Comparison of ENCODE assay signal across 8 cellular contexts in genomic region chr3:16600771-16601538, GRCh38. TPM values are rescaled to one million over a fixed set of nuclear protein-coding genes. Genes with fewer than 3 reads are reported as not detected.
DNase-seq lines count a peak whose midpoint lies in the region; ATAC-seq and TF ChIP-seq lines count a peak whose summit lies in the region.

No MANE protein-coding gene starts in this region.

- H3K9me3 ChIP-seq in AG04450 (ENCODE audit: control insufficient read depth, insufficient read depth, low read length) = peaks cover 9% of the 10 kb centered on the region; the same call in 1 of the 2 replicates

- no peaks in the 10 kb centered on the region for H3K27me3 ChIP-seq in AG04450 (ENCODE audit: control insufficient read depth, insufficient read depth, low read length)

- TF ChIP-seq CTCF in AG04450 (IDR thresholded peaks at IDR 0.05; ENCODE audit: low read depth, low read length) = peak; percentile 83

- CTCF ChIA-PET in AG04450 (lab: Charles Lee) = interaction anchor here (0.5 to 6.4 kb wide), 42 partner anchors 8 to 1844 kb away, joined by 3 to 74 read pairs (median 4); partner anchors contain the start of gene PLCL2

- H3K27ac ChIP-seq in AG04450 (ENCODE audit: low read depth, low read length) = no peak overlapping the region

- POLR2A ChIA-PET in AG04450 (lab: Yijun Ruan, JAX) = no interaction called here

- H3K4me3 ChIP-seq in AG04450 (ENCODE audit: low read depth, low read length) = no peak overlapping the region

- DNase-seq in AG04450 (ENCODE audit: low read depth, low spot score) = peak; percentile 68
- peak; percentile 10 for DNase-seq in NCI-H2081 treated with DMSO at 0.1 percent for 48 hours (lab: John Stamatoyannopoulos, UW)
- DNase-seq in UCSD-AML1 (lab: John Stamatoyannopoulos, UW; ENCODE audit: unreplicated experiment) = peak; percentile 59
- peak; percentile 49 for DNase-seq in brain pericyte (ENCODE audit: low read depth, low spot score)
- peak; percentile 47 for DNase-seq in iPS-NIHi7 (ENCODE audit: extremely low spot score)
- peak; percentile 66 to 75 for DNase-seq in stimulated activated CD4-positive, alpha-beta T cell treated with anti-CD3 and anti-CD28 coated beads, Interleukin-12 subunit alpha, Interleukin-12 subunit beta, amount 100 ng/mL, for 24 hours (ENCODE audit: low read depth in 2 of 2)

- peak; percentile 59 for ATAC-seq in GM18909 (IDR thresholded peaks at IDR 0.05; ENCODE audit: poor library complexity, unreplicated experiment)
- ATAC-seq in GM19324 (IDR thresholded peaks at IDR 0.05; ENCODE audit: low FRiP score, unreplicated experiment) = no peak

RNA-seq across cellular contexts. Expression of gene DAZL, which starts 4.3 kb away (rescaled TPM):
- polyA plus RNA-seq in AG04450 (2011; rRNA removed) = not detected in 2 replicates
- not detected in 2 replicates for polyA minus RNA-seq in AG04450 (2011; rRNA and poly(A)+ RNA removed)

Comparison
In these comparisons a context has a peak if more than half of its experiments do, and no peak if none do; other contexts are left out.
1. DNase-seq: peak in every context shown above with its lines; median percentile 70 in stimulated activated CD4-positive, alpha-beta T cell treated with anti-CD3 and anti-CD28 coated beads, Interleukin-12 subunit alpha, Interleukin-12 subunit beta, amount 100 ng/mL, for 24 hours; 68 in AG04450; 59 in UCSD-AML1; 49 in brain pericyte; 47 in iPS-NIHi7; 10 in NCI-H2081 treated with DMSO at 0.1 percent for 48 hours.